ENCODE assay signal across 8 cellular contexts in genomic region chr12:114683709-114684097, GRCh38. TPM values are rescaled to one million over a fixed set of nuclear protein-coding genes. Genes with fewer than 3 reads are reported as not detected.
DNase-seq lines count a peak whose midpoint lies in the region; ATAC-seq and TF ChIP-seq lines count a peak whose summit lies in the region.

No MANE protein-coding gene starts in this region.

- no peak for DNase-seq in HCT116 (ENCODE audit: low read depth, low spot score)
- DNase-seq in activated naive CD8-positive, alpha-beta T cell treated with anti-CD3 and anti-CD28 coated beads for 36 hours, result no peak
- peak; percentile 42 for DNase-seq in hepatic stellate cell (ENCODE audit: low spot score)
- DNase-seq in nucleus accumbens (lab: John Stamatoyannopoulos, UW), result no peak
- DNase-seq in NCI-H1417 treated with DMSO at 0.1 percent for 48 hours (lab: John Stamatoyannopoulos, UW), result no peak
- DNase-seq in NCI-H526 (lab: John Stamatoyannopoulos, UW), result no peak

- peaks cover 16% of the 10 kb centered on the region for H3K79me2 ChIP-seq in HCT116 (ENCODE audit: insufficient read depth, low read length)

- H3K36me3 ChIP-seq in HCT116 (ENCODE audit: control insufficient read depth in 1 of 2, insufficient read depth in 2 of 2, low read length in 2 of 2) (no peaks in the 10 kb centered on the region), skeletal muscle satellite cell (ENCODE audit: insufficient read depth, low read length) (peaks cover 39% of the 10 kb centered on the region)

- TF ChIP-seq RAD21 in HCT116 (IDR thresholded peaks at IDR 0.05; ENCODE audit: low read depth), result no peak

- RAD21 ChIA-PET in HCT116 (lab: Charles Lee; ENCODE audit: low non-redundant PET in 1 of 2, low total read pairs in 2 of 2, uncharacterized antibody in 2 of 2, unreplicated experiment in 2 of 2), result interaction anchor here (0.7 to 0.9 kb wide), 2 partner anchors 17 to 175 kb away, joined by 3 read pairs; no protein-coding TSS in a partner anchor

- peaks cover 14% of the 10 kb centered on the region for H3K9me3 Mint-ChIP-seq in activated naive CD8-positive, alpha-beta T cell treated with anti-CD3 and anti-CD28 coated beads for 36 hours

- H3K9ac ChIP-seq in HCT116 (ENCODE audit: low read length) (peak overlapping the region; percentile 83), skeletal muscle satellite cell (ENCODE audit: low read depth, low read length) (peak overlapping the region; percentile 99)

- no TSS peak for BruUV-seq in HCT116 (replicated peaks; lab: Mats Ljungman, UMichigan)

- H3K27ac ChIP-seq in HCT116 (ENCODE audit: low read depth, low read length), result peak overlapping the region; percentile 89

- no peaks in the 10 kb centered on the region for H3K9me2 ChIP-seq in HCT116 (ENCODE audit: insufficient read depth)

- H3K4me2 ChIP-seq in HCT116 (ENCODE audit: low read length), result peak overlapping the region; percentile 97
- H3K4me2 ChIP-seq in skeletal muscle satellite cell (ENCODE audit: low read length), result peak overlapping the region; percentile 98

- H3K27me3 Mint-ChIP-seq in activated naive CD8-positive, alpha-beta T cell treated with anti-CD3 and anti-CD28 coated beads for 36 hours, result peaks cover 95% of the 10 kb centered on the region

- H3K4me1 ChIP-seq in HCT116 (ENCODE audit: control insufficient read depth in 1 of 2, insufficient read depth in 2 of 2, low read length in 2 of 2) (peaks cover 6 to 23% of the 10 kb centered on the region in 2 experiments), skeletal muscle satellite cell (ENCODE audit: control insufficient read depth, insufficient read depth, low read length) (peaks cover 22% of the 10 kb centered on the region)

- no peaks in the 10 kb centered on the region for H4K20me1 ChIP-seq in HCT116 (ENCODE audit: insufficient read depth)

- peak overlapping the region; percentile 74 to 81 for H3K4me3 ChIP-seq in HCT116 (replicated peaks in 1 of 2; ENCODE audit: low read depth in 1 of 2, low read length in 2 of 2)
- H3K4me3 ChIP-seq in skeletal muscle satellite cell (ENCODE audit: low read length), result peak overlapping the region; percentile 75

- peaks cover 31% of the 10 kb centered on the region for H3K4me1 Mint-ChIP-seq in activated naive CD8-positive, alpha-beta T cell treated with anti-CD3 and anti-CD28 coated beads for 36 hours

- no peak for TF ChIP-seq CTCF in HCT116 (IDR thresholded peaks at IDR 0.05 in 2 of 3, conservative IDR thresholded peaks at IDR 0.05 in 1 of 3; ENCODE audit: borderline replicate concordance in 1 of 3, insufficient read depth in 1 of 3, low read depth in 2 of 3, low read length in 2 of 3)

- intact Hi-C loops in HCT116 (cut with micrococcal nuclease), result loop anchor here (5.0 to 10.0 kb wide), 4 partner anchors 251 to 1089 kb away; no protein-coding TSS in a partner anchor

- ATAC-seq in HCT116 (peak; percentile 1), GM19351 (IDR thresholded peaks at IDR 0.05; ENCODE audit: unreplicated experiment) (no peak)

- H3K27me3 ChIP-seq in HCT116 (ENCODE audit: insufficient read depth, low read length) (peaks cover 7% of the 10 kb centered on the region), skeletal muscle satellite cell (ENCODE audit: control insufficient read depth, insufficient read depth, low read length) (peaks cover 19% of the 10 kb centered on the region)

- H3K4me3 Mint-ChIP-seq in activated naive CD8-positive, alpha-beta T cell treated with anti-CD3 and anti-CD28 coated beads for 36 hours, result peak overlapping the region; percentile 73

- POLR2A ChIA-PET in HCT116 (lab: Charles Lee), result interaction anchor here (0.6 to 1.4 kb wide), 20 partner anchors 8 to 1234 kb away, joined by 3 to 5 read pairs (median 3); no protein-coding TSS in a partner anchor

- CTCF ChIA-PET in HCT116 (lab: Charles Lee), result interaction anchor here (0.8 to 1.5 kb wide), 10 partner anchors 12 to 1087 kb away, joined by 3 to 8 read pairs (median 4); no protein-coding TSS in a partner anchor

- H3K9me3 ChIP-seq in HCT116 (ENCODE audit: control insufficient read depth in 1 of 2, insufficient read depth in 1 of 2, low read depth in 1 of 2, low read length in 2 of 2) (no peaks in the 10 kb centered on the region), skeletal muscle satellite cell (replicated peaks; ENCODE audit: low read length) (peaks cover 3% of the 10 kb centered on the region)

- no peak overlapping the region for H3K27ac Mint-ChIP-seq in activated naive CD8-positive, alpha-beta T cell treated with anti-CD3 and anti-CD28 coated beads for 36 hours

- H2AFZ ChIP-seq in HCT116 (ENCODE audit: low read depth, low read length, poor library complexity, severe bottlenecking), result peak overlapping the region; percentile 89

- no peak for TF ChIP-seq POLR2A in HCT116 (IDR thresholded peaks at IDR 0.05; ENCODE audit: borderline replicate concordance, extremely low read depth, insufficient read depth, insufficient read length)

- H3K36me3 Mint-ChIP-seq in activated naive CD8-positive, alpha-beta T cell treated with anti-CD3 and anti-CD28 coated beads for 36 hours, result peaks cover 15% of the 10 kb centered on the region

TF ChIP-seq in HCT116, 20 proteins besides CTCF, POLR2A, EP300 and RAD21:
- TF ChIP-seq ATF3 (IDR thresholded peaks at IDR 0.05) (no peak), ZFX (IDR thresholded peaks at IDR 0.05) (no peak), ZBTB33 (IDR thresholded peaks at IDR 0.05; ENCODE audit: extremely low read depth, insufficient replicate concordance, low read length) (no peak), SIN3A (IDR thresholded peaks at IDR 0.05; ENCODE audit: low read depth) (no peak), EGR1 (IDR thresholded peaks at IDR 0.05; ENCODE audit: low read depth) (peak; percentile 32; the same call in 1 of the 2 replicates), JUND (IDR thresholded peaks at IDR 0.05) (peak; percentile 5; the same call in 1 of the 2 replicates), CBX3 (IDR thresholded peaks at IDR 0.05; ENCODE audit: low read depth) (0 out of 2 replicates have a peak, but pooled peaks have one; percentile 38), YY1 (IDR thresholded peaks at IDR 0.05; ENCODE audit: extremely low read depth, insufficient replicate concordance, low read depth, low read length) (no peak), TCF7L2 (IDR thresholded peaks at IDR 0.05; ENCODE audit: borderline replicate concordance, extremely low read depth, insufficient read depth, insufficient read length) (no peak), EZH2phosphoT487 (IDR thresholded peaks at IDR 0.05; ENCODE audit: borderline replicate concordance) (no peak)

RNA-seq across cellular contexts. Expression of gene TBX3, which starts 0.3 kb away (rescaled TPM):
- total RNA-seq in HCT116 (2021; ENCODE audit: unreplicated experiment), result 12.8 TPM
- 2.1 TPM in 2 replicates for polyA plus RNA-seq in HCT116 (2012)
- total RNA-seq in activated naive CD8-positive, alpha-beta T cell treated with anti-CD3 and anti-CD28 coated beads for 36 hours, result not detected
- 68.1 and 69.0 TPM in 2 replicates for total RNA-seq in skeletal muscle satellite cell (2012; rRNA removed)

Comparison
In these comparisons a context has a peak if more than half of its experiments do, and no peak if none do; other contexts are left out.
1. RNA of gene TBX3, which starts 0.3 kb away (total RNA-seq): 12.8 TPM in HCT116 (single experiment); not detected in activated naive CD8-positive, alpha-beta T cell treated with anti-CD3 and anti-CD28 coated beads for 36 hours; every median in the first group is over 10 times any median in the second.